ENCODE assay signal across 8 cellular contexts in the genomic region with DNA sequence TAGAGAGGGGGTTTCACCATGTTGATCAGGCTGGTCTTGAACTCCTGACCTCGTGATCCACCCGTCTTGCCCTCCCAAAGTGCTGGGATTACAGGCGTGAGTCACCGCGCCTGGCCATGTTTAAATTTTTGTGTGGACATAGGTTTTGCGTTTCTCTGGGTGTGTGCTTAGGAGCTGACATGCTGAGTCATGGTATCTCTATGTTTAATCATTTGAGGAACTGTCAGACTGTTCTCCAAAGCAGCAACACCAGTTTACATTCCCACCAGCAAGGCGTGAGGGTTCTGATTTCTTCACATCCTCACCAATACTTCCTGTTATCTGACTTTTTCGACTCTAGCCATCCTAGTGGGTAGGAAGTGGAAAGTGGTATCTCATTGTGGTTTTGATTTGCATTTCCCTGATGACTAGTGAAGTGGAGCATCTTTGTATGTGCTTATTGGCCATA.
DNase-seq lines count a peak whose midpoint lies in the region; ATAC-seq lines count a peak whose summit lies in the region.

No MANE protein-coding gene starts in this region.

- POLR2A ChIA-PET in T-cell (lab: Charles Lee) = interaction anchor here in 1 of 2 donors (0.6 kb wide), 1 partner anchor 16 kb away, joined by 3 read pairs; no protein-coding TSS in a partner anchor

- CTCF ChIA-PET in T-cell (lab: Charles Lee) = interaction anchor here (0.5 to 0.6 kb wide), 2 partner anchors 55 to 148 kb away, joined by 3 read pairs; no protein-coding TSS in a partner anchor

- no peaks in the 10 kb centered on the region for H3K36me3 Mint-ChIP-seq in T-cell

- peak; percentile 63 for ATAC-seq in HG03039 (IDR thresholded peaks at IDR 0.05; ENCODE audit: unreplicated experiment)
- peak; percentile 93 to 98 (median 96) for ATAC-seq in T-cell (replicated peaks in 1 of 4)
- ATAC-seq in HG03571 (IDR thresholded peaks at IDR 0.05; ENCODE audit: unreplicated experiment) = no peak

- H3K9me3 Mint-ChIP-seq in T-cell = peaks cover 0 to 7% (median 3%) of the 10 kb centered on the region in 3 donors

- H3K27ac Mint-ChIP-seq in T-cell = peak overlapping the region; percentile 9 to 86

- H3K4me3 Mint-ChIP-seq in T-cell = peak overlapping the region in 2 of 3 donors; percentile 10 to 54

- H3K27me3 Mint-ChIP-seq in T-cell = peaks cover 0 to 7% of the 10 kb centered on the region in 2 donors

- peak; percentile 80 for DNase-seq in DMS53 (lab: John Stamatoyannopoulos, UW)
- DNase-seq in T-cell = peak in 29 of 34 experiments; percentile 18 to 68 (median 40)
- DNase-seq in ecto neural progenitor cell (ENCODE audit: low spot score) = peak; percentile 5
- DNase-seq in stimulated activated naive CD4-positive, alpha-beta T cell treated with Interleukin-2 at 50 U/mL for 16 hours (lab: John Stamatoyannopoulos, UW) = peak; percentile 48
- DNase-seq in superior temporal gyrus (ENCODE audit: extremely low spot score) = no peak
- no peak for DNase-seq in GM19240 (ENCODE audit: insufficient read length, low spot score)

- H3K4me1 Mint-ChIP-seq in T-cell = peaks cover 35 to 46% (median 44%) of the 10 kb centered on the region in 3 donors

Comparison
In these comparisons a context has a peak if more than half of its experiments do, and no peak if none do; other contexts are left out.
1. DNase-seq: peak in DMS53 (single experiment), T-cell (29 of 34), ecto neural progenitor cell (single experiment) and stimulated activated naive CD4-positive, alpha-beta T cell treated with Interleukin-2 at 50 U/mL for 16 hours (single experiment); none in superior temporal gyrus (single experiment) and GM19240 (single experiment).